8 cellular contexts compared by ENCODE assay signal in genomic region chr2:126657636-126658315, GRCh38. TPM values are rescaled to one million over a fixed set of nuclear protein-coding genes. Genes with fewer than 3 reads are reported as not detected.
A peak's percentile ranks its signal among the peaks of the same experiment; 100 is the strongest.
DNase-seq lines count a peak whose midpoint lies in the region; ATAC-seq and TF ChIP-seq lines count a peak whose summit lies in the region.

No MANE protein-coding gene starts in this region.

- H3K9me2 ChIP-seq in HCT116 (ENCODE audit: insufficient read depth): no peaks in the 10 kb centered on the region
- H3K9me2 ChIP-seq in MM.1S (replicated peaks; ENCODE audit: insufficient read depth, low read length): no peaks in the 10 kb centered on the region

- peak; percentile 98 for ATAC-seq in HCT116
- peak; percentile 75 for ATAC-seq in activated CD8-positive, alpha-beta T cell treated with anti-CD3 and anti-CD28 coated beads, Interleukin-2, amount 10 ng/mL, durations not matched to agents 7 days and 5 days
- peak; percentile 80 for ATAC-seq in effector memory CD8-positive, alpha-beta T cell (replicated peaks)

- H3K27ac ChIP-seq in HCT116 (ENCODE audit: low read depth, low read length): peak overlapping the region; percentile 66
- peak overlapping the region; percentile 91 for H3K27ac ChIP-seq in MM.1S (ENCODE audit: low read length)
- H3K27ac ChIP-seq in mucosa of rectum (ENCODE audit: low read depth in 2 of 2, low read length in 2 of 2): peak overlapping the region; percentile 81 to 91

- H3K4me3 ChIP-seq in HCT116 (replicated peaks in 1 of 2; ENCODE audit: low read depth in 1 of 2, low read length in 2 of 2): peak overlapping the region in 1 of 2 experiments; percentile 28; a peak in 2 of 4 replicates
- H3K4me3 ChIP-seq in MM.1S (ENCODE audit: low read length): peak overlapping the region; percentile 86
- H3K4me3 ChIP-seq in mucosa of rectum (ENCODE audit: low read length in 2 of 2): peak overlapping the region; percentile 66 to 79

- H3K4me1 Mint-ChIP-seq in activated CD8-positive, alpha-beta T cell treated with anti-CD3 and anti-CD28 coated beads, Interleukin-2, amount 10 ng/mL, durations not matched to agents 7 days and 5 days (ENCODE audit: low read depth): peaks cover 63% of the 10 kb centered on the region
- H3K4me1 Mint-ChIP-seq in effector memory CD8-positive, alpha-beta T cell (ENCODE audit: low read depth in 2 of 2): peaks cover 62 to 66% of the 10 kb centered on the region in 2 donors

- H3K9me3 Mint-ChIP-seq in activated CD8-positive, alpha-beta T cell treated with anti-CD3 and anti-CD28 coated beads, Interleukin-2, amount 10 ng/mL, durations not matched to agents 7 days and 5 days (ENCODE audit: insufficient read depth): no peaks in the 10 kb centered on the region
- H3K9me3 Mint-ChIP-seq in effector memory CD8-positive, alpha-beta T cell: no peaks in the 10 kb centered on the region

- H3K27me3 Mint-ChIP-seq in activated CD8-positive, alpha-beta T cell treated with anti-CD3 and anti-CD28 coated beads, Interleukin-2, amount 10 ng/mL, durations not matched to agents 7 days and 5 days (ENCODE audit: low read depth): no peaks in the 10 kb centered on the region
- H3K27me3 Mint-ChIP-seq in effector memory CD8-positive, alpha-beta T cell: no peaks in the 10 kb centered on the region

- peaks cover 18 to 22% of the 10 kb centered on the region in 2 experiments for H3K4me1 ChIP-seq in HCT116 (ENCODE audit: control insufficient read depth in 1 of 2, insufficient read depth in 2 of 2, low read length in 2 of 2)
- H3K4me1 ChIP-seq in MM.1S (ENCODE audit: low read length): peaks cover 26% of the 10 kb centered on the region
- H3K4me1 ChIP-seq in mucosa of rectum (ENCODE audit: control insufficient read depth in 2 of 2, insufficient read depth in 2 of 2, low read length in 2 of 2): peaks cover 13 to 14% of the 10 kb centered on the region in 2 donors

- H3K9ac ChIP-seq in HCT116 (ENCODE audit: low read length): no peak overlapping the region
- peak overlapping the region; percentile 94 for H3K9ac ChIP-seq in MM.1S (ENCODE audit: low read length)
- peak overlapping the region; percentile 40 to 68 for H3K9ac ChIP-seq in mucosa of rectum (ENCODE audit: low read depth in 1 of 2, low read length in 2 of 2)

- POLR2A ChIA-PET in HCT116 (lab: Charles Lee): interaction anchor here (1.1 kb wide), 1 partner anchor 15 kb away, joined by 3 read pairs; no protein-coding TSS in a partner anchor
- POLR2A ChIA-PET in activated CD8-positive, alpha-beta T cell treated with anti-CD3 and anti-CD28 coated beads, Interleukin-2, amount 10 ng/mL, durations not matched to agents 7 days and 5 days (lab: Charles Lee): interaction anchor here (0.5 to 1.2 kb wide), 6 partner anchors 21 to 123 kb away, joined by 3 to 5 read pairs (median 3); no protein-coding TSS in a partner anchor

- H2AFZ ChIP-seq in HCT116 (ENCODE audit: low read depth, low read length, poor library complexity, severe bottlenecking) (peak overlapping the region; percentile 85), MM.1S (ENCODE audit: low read length) (peak overlapping the region; percentile 82)

- H3K27me3 ChIP-seq in HCT116 (ENCODE audit: insufficient read depth, low read length) (no peaks in the 10 kb centered on the region), MM.1S (replicated peaks; ENCODE audit: insufficient read depth, low read length) (no peaks in the 10 kb centered on the region), mucosa of rectum (ENCODE audit: control insufficient read depth in 2 of 2, insufficient read depth in 2 of 2, low read length in 2 of 2) (no peaks in the 10 kb centered on the region)

- H3K4me2 ChIP-seq in HCT116 (ENCODE audit: low read length): peak overlapping the region; percentile 70
- H3K4me2 ChIP-seq in MM.1S (ENCODE audit: low read depth, low read length): peak overlapping the region; percentile 87

- CTCF ChIA-PET in HCT116 (lab: Charles Lee): no interaction called here
- CTCF ChIA-PET in activated CD8-positive, alpha-beta T cell treated with anti-CD3 and anti-CD28 coated beads, Interleukin-2, amount 10 ng/mL, durations not matched to agents 7 days and 5 days (lab: Charles Lee): interaction anchor here (1.0 to 2.0 kb wide), 2 partner anchors 23 to 130 kb away, joined by 4 to 6 read pairs; no protein-coding TSS in a partner anchor

- intact Hi-C loops in HCT116 (cut with micrococcal nuclease): no loop called here

- 0 out of 2 replicates have a peak, but pooled peaks have one; percentile 1 for TF ChIP-seq RAD21 in HCT116 (IDR thresholded peaks at IDR 0.05; ENCODE audit: low read depth)

- peak overlapping the region; percentile 97 for H3K4me3 Mint-ChIP-seq in activated CD8-positive, alpha-beta T cell treated with anti-CD3 and anti-CD28 coated beads, Interleukin-2, amount 10 ng/mL, durations not matched to agents 7 days and 5 days
- H3K4me3 Mint-ChIP-seq in effector memory CD8-positive, alpha-beta T cell: peak overlapping the region; percentile 94 to 98

- peaks cover 55% of the 10 kb centered on the region for H3K36me3 Mint-ChIP-seq in activated CD8-positive, alpha-beta T cell treated with anti-CD3 and anti-CD28 coated beads, Interleukin-2, amount 10 ng/mL, durations not matched to agents 7 days and 5 days (ENCODE audit: low read depth)
- peaks cover 50% of the 10 kb centered on the region for H3K36me3 Mint-ChIP-seq in effector memory CD8-positive, alpha-beta T cell (ENCODE audit: insufficient read depth)

- no peaks in the 10 kb centered on the region for H3K36me3 ChIP-seq in HCT116 (ENCODE audit: control insufficient read depth in 1 of 2, insufficient read depth in 2 of 2, low read length in 2 of 2)
- no peaks in the 10 kb centered on the region for H3K36me3 ChIP-seq in MM.1S (replicated peaks; ENCODE audit: insufficient read depth, low read length)
- H3K36me3 ChIP-seq in mucosa of rectum (ENCODE audit: control insufficient read depth in 2 of 2, insufficient read depth in 2 of 2, low read length in 2 of 2): no peaks in the 10 kb centered on the region

- DNase-seq in GM10266 (ENCODE audit: extremely low spot score) (peak; percentile 77), HCT116 (ENCODE audit: low read depth, low spot score) (peak; percentile 63), MM.1S (peak; percentile 72), DMS79 treated with DMSO at 0.1 percent for 48 hours (lab: John Stamatoyannopoulos, UW) (no peak)
- peak; percentile 90 for DNase-seq in activated CD8-positive, alpha-beta T cell treated with anti-CD3 and anti-CD28 coated beads, Interleukin-2, amount 10 ng/mL, durations not matched to agents 7 days and 5 days
- DNase-seq in effector memory CD8-positive, alpha-beta T cell: peak; percentile 62 to 67 (median 66)
- DNase-seq in stimulated activated naive CD4-positive, alpha-beta T cell (lab: John Stamatoyannopoulos, UW): peak; percentile 41 to 75 (median 58)

- H3K27ac Mint-ChIP-seq in activated CD8-positive, alpha-beta T cell treated with anti-CD3 and anti-CD28 coated beads, Interleukin-2, amount 10 ng/mL, durations not matched to agents 7 days and 5 days: peak overlapping the region; percentile 98
- peak overlapping the region; percentile 95 to 97 for H3K27ac Mint-ChIP-seq in effector memory CD8-positive, alpha-beta T cell

- no TSS peak for BruUV-seq in HCT116 (replicated peaks; lab: Mats Ljungman, UMichigan)

- TF ChIP-seq POLR2A in HCT116 (IDR thresholded peaks at IDR 0.05; ENCODE audit: borderline replicate concordance, extremely low read depth, insufficient read depth, insufficient read length): no peak

- RAD21 ChIA-PET in HCT116 (lab: Charles Lee; ENCODE audit: low non-redundant PET in 1 of 2, low total read pairs in 2 of 2, uncharacterized antibody in 2 of 2, unreplicated experiment in 2 of 2): no interaction called here

- no peaks in the 10 kb centered on the region for H3K9me3 ChIP-seq in HCT116 (ENCODE audit: control insufficient read depth in 1 of 2, insufficient read depth in 1 of 2, low read depth in 1 of 2, low read length in 2 of 2)
- no peaks in the 10 kb centered on the region for H3K9me3 ChIP-seq in MM.1S (replicated peaks; ENCODE audit: insufficient read depth, low read length)
- H3K9me3 ChIP-seq in mucosa of rectum (ENCODE audit: control insufficient read depth in 2 of 2, low read length in 2 of 2): no peaks in the 10 kb centered on the region

- no peaks in the 10 kb centered on the region for H4K20me1 ChIP-seq in HCT116 (ENCODE audit: insufficient read depth)
- no peaks in the 10 kb centered on the region for H4K20me1 ChIP-seq in MM.1S (ENCODE audit: insufficient read depth, low read length)

- TF ChIP-seq CTCF in GM10266 (IDR thresholded peaks at IDR 0.05; ENCODE audit: control insufficient read depth, insufficient read depth, low read depth, missing control alignments): no peak
- TF ChIP-seq CTCF in HCT116 (IDR thresholded peaks at IDR 0.05 in 2 of 3, conservative IDR thresholded peaks at IDR 0.05 in 1 of 3; ENCODE audit: borderline replicate concordance in 1 of 3, insufficient read depth in 1 of 3, low read depth in 2 of 3, low read length in 2 of 3): no peak
- TF ChIP-seq CTCF in MM.1S (IDR thresholded peaks at IDR 0.05; ENCODE audit: low read length): no peak

- H3K79me2 ChIP-seq in HCT116 (ENCODE audit: insufficient read depth, low read length) (no peaks in the 10 kb centered on the region), MM.1S (ENCODE audit: low read length) (peaks cover 66% of the 10 kb centered on the region)

- peaks cover 35% of the 10 kb centered on the region for H3F3A ChIP-seq in MM.1S (ENCODE audit: insufficient read depth, low read length)

TF ChIP-seq in HCT116, 20 proteins besides CTCF, POLR2A, EP300 and RAD21 (continues in another document):
- TF ChIP-seq SIN3A (IDR thresholded peaks at IDR 0.05; ENCODE audit: low read depth) (no peak), EZH2 (IDR thresholded peaks at IDR 0.05) (no peak), ELF1 (IDR thresholded peaks at IDR 0.05; ENCODE audit: borderline replicate concordance, low read depth) (no peak), SRF (IDR thresholded peaks at IDR 0.05; ENCODE audit: low read depth) (no peak), EGR1 (IDR thresholded peaks at IDR 0.05; ENCODE audit: low read depth) (no peak), ZFX (IDR thresholded peaks at IDR 0.05) (peak; percentile 36; the same call in 1 of the 2 replicates)

RNA-seq across cellular contexts. Expression of gene GYPC, which starts 1.8 kb away (rescaled TPM):
- 0.66 TPM for total RNA-seq in HCT116 (2021; ENCODE audit: unreplicated experiment)
- not detected in 2 replicates for polyA plus RNA-seq in HCT116 (2012)
- total RNA-seq in activated CD8-positive, alpha-beta T cell treated with anti-CD3 and anti-CD28 coated beads, Interleukin-2, amount 10 ng/mL, durations not matched to agents 7 days and 5 days: 100 to 1,000 TPM; 163 to 168 TPM

Comparison
In these comparisons a context has a peak if more than half of its experiments do, and no peak if none do; other contexts are left out.
1. RNA of gene GYPC, which starts 1.8 kb away (total RNA-seq): 163 to 168 TPM in activated CD8-positive, alpha-beta T cell treated with anti-CD3 and anti-CD28 coated beads, Interleukin-2, amount 10 ng/mL, durations not matched to agents 7 days and 5 days; 0.66 TPM in HCT116 (single experiment); every median in the first group is over 10 times any median in the second.
2. Peak in every context shown above with its lines, with median percentiles within 50 percentile points of each other: ATAC-seq and H3K27ac ChIP-seq.